Comparison of ENCODE assay signal across 17 cellular contexts in the genomic region with DNA sequence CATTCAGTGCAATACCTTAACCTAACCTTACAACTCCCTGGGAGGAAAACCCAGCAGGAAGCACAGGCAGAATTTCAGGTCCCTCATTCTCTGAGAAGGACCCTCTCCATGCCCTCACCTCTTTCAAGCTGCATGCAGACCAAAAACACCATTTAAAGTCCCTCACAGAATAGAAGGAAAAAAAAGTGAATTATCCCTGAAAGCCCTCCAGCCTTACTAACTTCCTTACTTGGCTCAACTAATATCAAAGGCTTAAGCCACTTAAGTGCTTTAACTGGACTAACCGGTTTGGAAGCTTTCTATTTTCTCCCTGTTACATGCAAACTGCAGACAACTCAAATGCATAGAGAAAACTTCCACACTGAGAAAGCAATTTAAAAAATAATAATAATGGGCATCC.
DNase-seq lines count a peak whose midpoint lies in the region; ATAC-seq and TF ChIP-seq lines count a peak whose summit lies in the region.
"Had no signal": no experiment of that assay in that cellular context is flagged by ENCODE, and none has a peak within 500 bp of the region (broad histone marks: within the 10 kb centered on the region; RNA-seq: fewer than 3 reads in every experiment).

No MANE protein-coding gene starts in this region.

- no peaks in the 10 kb centered on the region for H3K79me2 ChIP-seq in PC-9 (ENCODE audit: low read depth)

- no peaks in the 10 kb centered on the region for H4K20me1 ChIP-seq in PC-9 (ENCODE audit: insufficient read depth)

- ATAC-seq in GM18867 (IDR thresholded peaks at IDR 0.05; ENCODE audit: unreplicated experiment) (no peak), GM21360 (IDR thresholded peaks at IDR 0.05; ENCODE audit: unreplicated experiment) (no peak)
- ATAC-seq in stimulated activated naive CD8-positive, alpha-beta T cell treated with anti-CD3 and anti-CD28 coated beads, Interleukin-15, Interleukin-2, amounts not matched to agents 100 U/mL and 50 U/mL, for 24 hours = no peak
- ATAC-seq: left ventricle myocardium superior, natural killer cell had no signal

- no peaks in the 10 kb centered on the region for H3K36me3 ChIP-seq in PC-9 (ENCODE audit: low read depth)

- BruUV-seq in PC-9 (replicated peaks; lab: Mats Ljungman, UMichigan) = no TSS peak

- no peaks in the 10 kb centered on the region for H3K9me2 ChIP-seq in PC-9 (ENCODE audit: insufficient read depth)

- DNase-seq in DMS53 treated with DMSO at 0.1 percent for 48 hours (lab: John Stamatoyannopoulos, UW; ENCODE audit: unreplicated experiment) (peak; percentile 83), NCI-H1105 treated with DMSO at 0.1 percent for 48 hours (lab: John Stamatoyannopoulos, UW) (peak; percentile 64), PC-9 (peak in 1 of 2 experiments; percentile 66), mesothelial cell of epicardium (ENCODE audit: low spot score in 2 of 2, unreplicated experiment in 2 of 2) (no peak), NOMO-1 treated with dmso at 0.1 percent for 144 hours (lab: John Stamatoyannopoulos, UW; ENCODE audit: unreplicated experiment) (no peak)
- no peak for DNase-seq in stimulated activated naive CD8-positive, alpha-beta T cell treated with anti-CD3 and anti-CD28 coated beads, Interleukin-15, Interleukin-2, amounts not matched to agents 100 U/mL and 50 U/mL, for 24 hours
- DNase-seq: activated CD4-positive, CD25-positive, alpha-beta regulatory T cell; hypothalamus; left ventricle myocardium superior; MV-4-11; natural killer cell; NCI-H446 treated with DMSO at 0.1 percent for 48 hours; retina had no signal

- peaks cover 19% of the 10 kb centered on the region for H3K4me1 ChIP-seq in PC-9 (replicated peaks; ENCODE audit: insufficient read depth)

- H3K4me1 Mint-ChIP-seq in mesothelial cell of epicardium = peaks cover 27% of the 10 kb centered on the region
- H3K4me1 Mint-ChIP-seq: natural killer cell had no signal

- no peak overlapping the region for H2AFZ ChIP-seq in PC-9

- CTCF ChIA-PET in PC-9 (lab: Charles Lee) = no interaction called here

- H3K27me3 ChIP-seq in PC-9 (ENCODE audit: insufficient read depth, low read depth) = no peaks in the 10 kb centered on the region

- H3K4me3 Mint-ChIP-seq in mesothelial cell of epicardium = no peak overlapping the region
- H3K4me3 Mint-ChIP-seq: dendritic cell treated with granulocyte-macrophage colony-stimulating factor and Interleukin-4, amounts not matched to agents 40 ng/mL and 50 ng/mL, for 4 days; natural killer cell; T-helper 1 cell treated with Interleukin-12 subunit alpha and Interleukin-12 subunit beta and Interleukin-4 antibody, amounts not matched to agents 30 μg/mL and 1 μg/mL, for 36 hours had no signal

- peaks cover 15% of the 10 kb centered on the region for H3K9me3 Mint-ChIP-seq in mesothelial cell of epicardium
- H3K9me3 Mint-ChIP-seq: dendritic cell treated with granulocyte-macrophage colony-stimulating factor and Interleukin-4, amounts not matched to agents 40 ng/mL and 50 ng/mL, for 4 days; T-helper 1 cell treated with Interleukin-12 subunit alpha and Interleukin-12 subunit beta and Interleukin-4 antibody, amounts not matched to agents 30 μg/mL and 1 μg/mL, for 36 hours had no signal

- POLR2A ChIA-PET in PC-9 (lab: Charles Lee; ENCODE audit: unreplicated experiment) = interaction anchor here (0.5 kb wide), 1 partner anchor 791 kb away, joined by 5 read pairs; no protein-coding TSS in a partner anchor

- peak overlapping the region; percentile 68 for H3K27ac Mint-ChIP-seq in mesothelial cell of epicardium
- H3K27ac Mint-ChIP-seq: dendritic cell treated with granulocyte-macrophage colony-stimulating factor and Interleukin-4, amounts not matched to agents 40 ng/mL and 50 ng/mL, for 4 days; natural killer cell; T-helper 1 cell treated with Interleukin-12 subunit alpha and Interleukin-12 subunit beta and Interleukin-4 antibody, amounts not matched to agents 30 μg/mL and 1 μg/mL, for 36 hours had no signal

- H3K27me3 Mint-ChIP-seq in mesothelial cell of epicardium (ENCODE audit: low read depth) = no peaks in the 10 kb centered on the region
- H3K27me3 Mint-ChIP-seq: dendritic cell treated with granulocyte-macrophage colony-stimulating factor and Interleukin-4, amounts not matched to agents 40 ng/mL and 50 ng/mL, for 4 days had no signal

- H3K4me3 ChIP-seq in PC-9 = no peak overlapping the region

- peaks cover 8% of the 10 kb centered on the region for H3K36me3 Mint-ChIP-seq in mesothelial cell of epicardium
- H3K36me3 Mint-ChIP-seq: natural killer cell had no signal

- H3K27ac ChIP-seq in PC-9 = no peak overlapping the region

- no peaks in the 10 kb centered on the region for H3K9me3 ChIP-seq in PC-9 (ENCODE audit: insufficient read depth, low read depth)

- intact Hi-C loops in PC-9 (cut with micrococcal nuclease; ENCODE audit: unreplicated experiment) = no loop called here

- H3F3A ChIP-seq in PC-9 (ENCODE audit: insufficient read depth, low read depth) = peaks cover 7% of the 10 kb centered on the region; the same call in 1 of the 2 replicates

- TF ChIP-seq CTCF in PC-9 (conservative IDR thresholded peaks at IDR 0.05) = no peak
- no peak for TF ChIP-seq CTCF in mesothelial cell of epicardium (IDR thresholded peaks at IDR 0.05; ENCODE audit: unreplicated experiment)

- peak overlapping the region; percentile 74 for H3K4me2 ChIP-seq in PC-9

Comparison
In these comparisons a context has a peak if more than half of its experiments do, and no peak if none do; other contexts are left out.
1. DNase-seq: peak in DMS53 treated with DMSO at 0.1 percent for 48 hours (single experiment) and NCI-H1105 treated with DMSO at 0.1 percent for 48 hours (single experiment); none in mesothelial cell of epicardium (0 of 2), NOMO-1 treated with dmso at 0.1 percent for 144 hours (single experiment) and stimulated activated naive CD8-positive, alpha-beta T cell treated with anti-CD3 and anti-CD28 coated beads, Interleukin-15, Interleukin-2, amounts not matched to agents 100 U/mL and 50 U/mL, for 24 hours (single experiment).